33 cellular contexts compared by ENCODE assay signal in genomic region chr18:65846107-65846506, GRCh38.
"Had no signal": no experiment of that assay in that cellular context is flagged by ENCODE, and none has a peak within 500 bp of the region (broad histone marks: within the 10 kb centered on the region; RNA-seq: fewer than 3 reads in every experiment).

No MANE protein-coding gene starts in this region.

- H3K36me3 ChIP-seq: adrenal gland, brain microvascular endothelial cell, breast epithelium had no signal

- H3K9me3 ChIP-seq: adrenal gland, body of pancreas, breast epithelium had no signal

- H3K27ac ChIP-seq: adrenal gland, body of pancreas, brain microvascular endothelial cell, breast epithelium, VCaP had no signal

- FAIRE-seq: astrocyte, colon, TTC549 had no signal

- H3K4me1 ChIP-seq: adrenal gland, body of pancreas, breast epithelium had no signal

- ATAC-seq: activated CD8-positive, alpha-beta T cell treated with anti-CD3 and anti-CD28 coated beads for 36 hours; activated naive CD4-positive, alpha-beta T cell treated with anti-CD3 and anti-CD28 coated beads, Interleukin-2, amount 50 U/mL, for 72 hours; activated T-cell treated with anti-CD3 and anti-CD28 coated beads, Interleukin-2, amount 50 U/mL, for 4 hours; activated T-cell treated with anti-CD3 and anti-CD28 coated beads, Interleukin-2, amount 50 U/mL, for 72 hours; activated T-helper 17 cell treated with anti-CD3 and anti-CD28 coated beads, Interleukin-2, amount 50 U/mL, for 72 hours; body of pancreas had no signal

- DNase-seq: activated B cell treated with CpG ODN at 0.5 μM for 24 hours; activated CD4-positive, alpha-beta memory T cell treated with anti-CD3 and anti-CD28 coated beads for 36 hours; activated CD4-positive, alpha-beta T cell treated with anti-CD3 and anti-CD28 coated beads for 4 hours; activated CD4-positive, alpha-beta T cell treated with anti-CD3 and anti-CD28 coated beads, Interleukin-2, amount 10 ng/mL, durations not matched to agents 24 days and 14 days; activated CD4-positive, alpha-beta T cell treated with anti-CD3 and anti-CD28 coated beads, Interleukin-2, amount 50 U/mL, for 1 hour; activated CD4-positive, alpha-beta T cell treated with anti-CD3 and anti-CD28 coated beads, Interleukin-2, amount 50 U/mL, for 4 hours; activated CD4-positive, CD25-positive, alpha-beta regulatory T cell treated with anti-CD3 and anti-CD28 coated beads, Interleukin-2, amount 50 U/mL, for 72 hours; activated CD8-positive, alpha-beta memory T cell treated with anti-CD3 and anti-CD28 coated beads, Interleukin-2, amount 50 U/mL, for 4 hours; activated CD8-positive, alpha-beta T cell treated with anti-CD3 and anti-CD28 coated beads for 36 hours; activated effector memory CD4-positive, alpha-beta T cell treated with anti-CD3 and anti-CD28 coated beads, Interleukin-2, amount 50 U/mL, for 16 hours; activated gamma-delta T cell treated with Interleukin-2 at 50 U/mL for 16 hours; activated naive CD4-positive, alpha-beta T cell; activated naive CD4-positive, alpha-beta T cell treated with anti-CD3 and anti-CD28 coated beads for 36 hours; activated naive CD4-positive, alpha-beta T cell treated with anti-CD3 and anti-CD28 coated beads, Interleukin-2, amount 50 U/mL, for 16 hours; activated naive CD8-positive, alpha-beta T cell treated with anti-CD3 and anti-CD28 coated beads for 36 hours; activated T-cell treated with anti-CD3 and anti-CD28 coated beads for 4 hours; activated T-cell treated with anti-CD3 and anti-CD28 coated beads, Interleukin-2, amount 50 U/mL, for 1 hour; activated T-cell treated with anti-CD3 and anti-CD28 coated beads, Interleukin-2, amount 50 U/mL, for 4 hours; activated T-cell treated with anti-CD3 and anti-CD28 coated beads, Interleukin-2, amount 50 U/mL, for 72 hours; adrenal gland; amniotic stem cell; aorta; body of pancreas; brain microvascular endothelial cell; central memory CD4-positive, alpha-beta T cell; T-helper 9 cell had no signal

- H3K4me3 ChIP-seq: adrenal gland, body of pancreas, breast epithelium had no signal

- H3K27me3 ChIP-seq: adrenal gland, body of pancreas, brain microvascular endothelial cell, breast epithelium had no signal
